In genomic region chr9:104869801-104870200, GRCh38 we compare ENCODE assay signal across 12 cellular contexts. TPM values are rescaled to one million over a fixed set of nuclear protein-coding genes. Genes with fewer than 3 reads are reported as not detected.
A peak's percentile ranks its signal among the peaks of the same experiment; 100 is the strongest.
DNase-seq lines count a peak whose midpoint lies in the region; ATAC-seq, FAIRE-seq and TF ChIP-seq lines count a peak whose summit lies in the region.
"Had no signal": no experiment of that assay in that cellular context is flagged by ENCODE, and none has a peak within 500 bp of the region (broad histone marks: within the 10 kb centered on the region; RNA-seq: fewer than 3 reads in every experiment).

No MANE protein-coding gene starts in this region.

- H3K4me3 ChIP-seq in BLaER1, result 0 out of 2 replicates have a peak overlapping the region, but pooled peaks have one; percentile 21
- H3K4me3 ChIP-seq in gastroesophageal sphincter, result no peak overlapping the region

- 40 to 42% methylated on average over 1 of the region's 1 CpG for WGBS in gastroesophageal sphincter (ENCODE audit: low coverage in 1 of 2), 2 donors

- H4K20me1 ChIP-seq in BLaER1, result peaks cover 100% of the 10 kb centered on the region

- ATAC-seq in gastroesophageal sphincter, result no peak
- ATAC-seq: activated CD8-positive, alpha-beta T cell treated with anti-CD3 and anti-CD28 coated beads, Interleukin-2, amount 10 ng/mL, durations not matched to agents 7 days and 5 days had no signal

- TF ChIP-seq POLR2A in gastroesophageal sphincter (IDR thresholded peaks at IDR 0.05) (no peak), H54 (IDR thresholded peaks at IDR 0.05; ENCODE audit: low read depth, low read length) (no peak)

- DNase-seq in RWPE1 (ENCODE audit: low spot score), result no peak
- peak; percentile 29 for DNase-seq in renal cortical epithelial cell (ENCODE audit: low read depth)
- no peak for DNase-seq in NCI-H1436 (lab: John Stamatoyannopoulos, UW)
- DNase-seq in SKM-1 treated with dmso at 0.1 percent for 144 hours (lab: John Stamatoyannopoulos, UW; ENCODE audit: unreplicated experiment), result no peak
- no peak for DNase-seq in mesenteric fat pad (ENCODE audit: low spot score)
- DNase-seq in H54 (ENCODE audit: insufficient read length, low spot score), result no peak
- DNase-seq: activated CD8-positive, alpha-beta T cell treated with anti-CD3 and anti-CD28 coated beads, Interleukin-2, amount 10 ng/mL, durations not matched to agents 7 days and 5 days; activated naive CD4-positive, alpha-beta T cell treated with anti-CD3 and anti-CD28 coated beads, Interleukin-2, amount 50 U/mL, for 16 hours had no signal

- H3K4me1 ChIP-seq in BLaER1 (peaks cover 95% of the 10 kb centered on the region), gastroesophageal sphincter (peaks cover 25 to 80% (median 33%) of the 10 kb centered on the region in 3 donors)

- TF ChIP-seq CTCF in RWPE1 (conservative IDR thresholded peaks at IDR 0.05; ENCODE audit: low read depth), result no peak
- TF ChIP-seq CTCF in gastroesophageal sphincter (IDR thresholded peaks at IDR 0.05), result no peak

- POLR2A ChIA-PET in RWPE1 (lab: Yijun Ruan, JAX; ENCODE audit: low non-redundant PET), result no interaction called here

- H3K4me2 ChIP-seq in BLaER1, result peak overlapping the region; percentile 89
- H3K4me2 ChIP-seq: KMS-11 had no signal

- TF ChIP-seq EP300 in gastroesophageal sphincter (IDR thresholded peaks at IDR 0.05), result no peak

- H3K9me3 ChIP-seq in BLaER1 (no peaks in the 10 kb centered on the region), gastroesophageal sphincter (no peaks in the 10 kb centered on the region)

- FAIRE-seq in H54 (lab: Jason Lieb, UNC), result no peak
- FAIRE-seq: colon had no signal

- peak overlapping the region; percentile 57; the same call in 1 of the 2 replicates for H3K9ac ChIP-seq in BLaER1
- H3K9ac ChIP-seq: KMS-11 had no signal

- H3K36me3 ChIP-seq in BLaER1 (peaks cover 78% of the 10 kb centered on the region), gastroesophageal sphincter (peaks cover 0 to 52% of the 10 kb centered on the region in 2 donors)

- CTCF ChIA-PET in RWPE1 (lab: Yijun Ruan, JAX), result no interaction called here

- H3K27me3 ChIP-seq in BLaER1 (no peaks in the 10 kb centered on the region), gastroesophageal sphincter (no peaks in the 10 kb centered on the region)

- peak overlapping the region; percentile 92 for H3K27ac ChIP-seq in BLaER1
- peak overlapping the region; percentile 64 for H3K27ac ChIP-seq in RWPE1
- peak overlapping the region; percentile 4 to 75 (median 68) for H3K27ac ChIP-seq in gastroesophageal sphincter
- H3K27ac ChIP-seq: KMS-11 had no signal

RNA-seq across cellular contexts. Expression of gene ABCA1, which starts 58.2 kb away (rescaled TPM):
- total RNA-seq in gastroesophageal sphincter (10 to 100 TPM; 46.2 to 91.5 (median 64.9) TPM), renal cortical epithelial cell (25.7 and 48.2 TPM in 2 replicates), mesenteric fat pad (162 TPM)
